Comparison of ENCODE assay signal across 8 cellular contexts in the genomic region with DNA sequence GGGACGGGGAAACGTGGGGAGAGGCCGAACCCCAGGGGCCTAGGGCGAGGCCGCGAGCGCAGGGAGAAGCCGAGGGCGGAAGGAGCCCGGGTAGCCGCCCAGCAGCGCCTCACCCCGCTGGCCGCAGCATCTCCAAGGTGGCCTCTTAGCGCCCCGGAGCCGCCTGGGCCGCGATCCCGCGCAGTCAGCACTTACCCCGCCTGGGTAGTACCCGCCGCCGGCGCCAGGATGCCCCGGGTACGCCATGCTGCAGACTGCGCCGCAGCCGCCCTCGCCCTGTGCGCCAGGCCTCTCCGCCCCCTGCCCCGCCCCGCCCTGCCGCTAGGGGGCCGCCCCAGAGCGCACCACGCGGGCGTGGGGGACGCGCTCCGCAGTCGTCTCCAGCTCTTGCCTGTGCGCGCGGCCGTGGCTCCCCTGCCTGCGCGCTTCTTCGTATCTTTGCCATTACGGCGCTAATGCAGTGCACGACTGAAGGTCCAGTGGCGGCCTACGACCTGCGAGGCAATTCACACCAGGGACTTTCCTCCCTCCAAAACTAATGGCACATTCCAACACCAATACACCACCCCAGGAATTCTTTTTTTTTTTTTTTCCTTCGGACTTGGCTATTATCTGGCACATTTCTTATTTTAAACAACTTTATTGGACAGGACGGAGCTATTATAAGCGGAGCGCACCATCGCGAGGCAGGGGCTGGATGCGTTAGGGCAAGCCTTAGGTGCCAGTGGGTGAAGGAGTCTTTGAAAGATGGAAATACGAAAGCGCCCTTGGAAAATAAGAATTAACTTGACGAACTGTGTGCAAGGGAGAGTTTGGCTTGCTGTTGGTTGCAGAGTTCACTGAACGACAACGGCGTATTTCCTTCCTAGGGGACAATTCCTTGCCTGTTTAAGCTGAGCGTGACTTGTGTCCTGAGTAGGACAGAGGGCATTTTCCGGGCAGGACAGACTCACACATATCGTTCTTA. TPM values are rescaled to one million over a fixed set of nuclear protein-coding genes. Genes with fewer than 3 reads are reported as not detected.
A peak's percentile ranks its signal among the peaks of the same experiment; 100 is the strongest.
DNase-seq lines count a peak whose midpoint lies in the region; ATAC-seq and TF ChIP-seq lines count a peak whose summit lies in the region.

A gene with protein sequence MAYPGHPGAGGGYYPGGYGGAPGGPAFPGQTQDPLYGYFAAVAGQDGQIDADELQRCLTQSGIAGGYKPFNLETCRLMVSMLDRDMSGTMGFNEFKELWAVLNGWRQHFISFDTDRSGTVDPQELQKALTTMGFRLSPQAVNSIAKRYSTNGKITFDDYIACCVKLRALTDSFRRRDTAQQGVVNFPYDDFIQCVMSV (minus strand): TSS at position 258 of the 967 bp plus-strand sequence. CDS start 12 bp downstream, at position 246.

- peak; percentile 31 for DNase-seq in AG09309 (ENCODE audit: low read depth)
- peak; percentile 93 for DNase-seq in NCI-H2227 (lab: John Stamatoyannopoulos, UW; ENCODE audit: unreplicated experiment)
- DNase-seq in activated B cell treated with CpG ODN at 0.5 μM for 24 hours, result peak; percentile 94
- peak; percentile 84 to 92 for DNase-seq in cardiac fibroblast (ENCODE audit: low read depth in 2 of 2)
- DNase-seq in islet precursor cell, result peak; percentile 93
- DNase-seq in stimulated activated CD4-positive, alpha-beta T cell treated with anti-CD3 and anti-CD28 coated beads, Interleukin-12 subunit alpha, Interleukin-12 subunit beta, amount 100 ng/mL, for 48 hours (ENCODE audit: low read depth in 2 of 3, low spot score in 1 of 3), result peak; percentile 78 to 86 (median 79)

- ATAC-seq in GM18870 (IDR thresholded peaks at IDR 0.05; ENCODE audit: unreplicated experiment) (peak; percentile 33), HG03108 (IDR thresholded peaks at IDR 0.05; ENCODE audit: unreplicated experiment) (peak; percentile 53), activated B cell treated with CpG ODN at 0.5 μM for 24 hours (ENCODE audit: low read depth) (peak; percentile 96)

- peaks cover 25% of the 10 kb centered on the region for H3K36me3 Mint-ChIP-seq in activated B cell treated with CpG ODN at 0.5 μM for 24 hours (ENCODE audit: low read depth)

- H3K27ac Mint-ChIP-seq in activated B cell treated with CpG ODN at 0.5 μM for 24 hours, result peak within 1 kb of the TSS; percentile 92

- intact Hi-C loops in activated B cell treated with CpG ODN at 0.5 μM for 24 hours (cut with micrococcal nuclease), result loop anchor here (1.0 to 10.0 kb wide), 7 partner anchors 286 to 1165 kb away; partner anchors contain the start of genes ABCB4, ADAM22, CROT and DBF4

- POLR2A ChIA-PET in activated B cell treated with CpG ODN at 0.5 μM for 24 hours (lab: Charles Lee), result interaction anchor here (0.7 kb wide), 2 partner anchors 11 to 591 kb away, joined by 3 read pairs; no protein-coding TSS in a partner anchor

- H3K4me3 Mint-ChIP-seq in activated B cell treated with CpG ODN at 0.5 μM for 24 hours, result peak within 1 kb of the TSS; percentile 95

- H3K9me3 Mint-ChIP-seq in activated B cell treated with CpG ODN at 0.5 μM for 24 hours, result no peaks in the 10 kb centered on the region

- TF ChIP-seq CTCF in AG09309 (IDR thresholded peaks at IDR 0.05; ENCODE audit: control insufficient read depth, insufficient read depth, low read depth, low read length, missing control alignments) (peak; percentile 32), activated B cell treated with CpG ODN at 0.5 μM for 24 hours (IDR thresholded peaks at IDR 0.05) (peak; percentile 73), cardiac fibroblast (IDR thresholded peaks at IDR 0.05; ENCODE audit: low read depth, low read length) (peak; percentile 15)

- H3K4me3 ChIP-seq in AG09309 (ENCODE audit: control insufficient read depth, low read depth, low read length), result peak within 1 kb of the TSS; percentile 70
- peak within 1 kb of the TSS; percentile 91 to 93 for H3K4me3 ChIP-seq in cardiac fibroblast (replicated peaks in 1 of 2; ENCODE audit: low read depth in 2 of 2, low read length in 2 of 2)

- H3K27me3 Mint-ChIP-seq in activated B cell treated with CpG ODN at 0.5 μM for 24 hours, result no peaks in the 10 kb centered on the region

- CTCF ChIA-PET in activated B cell treated with CpG ODN at 0.5 μM for 24 hours (lab: Charles Lee), result interaction anchor here (1.4 kb wide), 1 partner anchor 8 kb away, joined by 6 read pairs; no protein-coding TSS in a partner anchor

- H3K4me1 Mint-ChIP-seq in activated B cell treated with CpG ODN at 0.5 μM for 24 hours, result peaks cover 25% of the 10 kb centered on the region

RNA-seq across cellular contexts. Expression of the gene that starts here (rescaled TPM):
- total RNA-seq in activated B cell treated with CpG ODN at 0.5 μM for 24 hours, result 97.4 and 101 TPM in 2 replicates

Comparison
In these comparisons a context has a peak if more than half of its experiments do, and no peak if none do; other contexts are left out.
1. Peak in every context shown above with its lines: DNase-seq, ATAC-seq and H3K4me3 ChIP-seq.
2. DNase-seq: peak in every context shown above with its lines; median percentile 94 in activated B cell treated with CpG ODN at 0.5 μM for 24 hours; 93 in NCI-H2227; 93 in islet precursor cell; 88 in cardiac fibroblast; 79 in stimulated activated CD4-positive, alpha-beta T cell treated with anti-CD3 and anti-CD28 coated beads, Interleukin-12 subunit alpha, Interleukin-12 subunit beta, amount 100 ng/mL, for 48 hours; 31 in AG09309.
3. CTCF ChIP-seq: peak in every context shown above with its lines; median percentile 73 in activated B cell treated with CpG ODN at 0.5 μM for 24 hours; 32 in AG09309; 15 in cardiac fibroblast.
4. ATAC-seq: peak in every context shown above with its lines; median percentile 96 in activated B cell treated with CpG ODN at 0.5 μM for 24 hours; 53 in HG03108; 33 in GM18870.